Comparison of ENCODE assay signal across 9 cellular contexts in the genomic region with DNA sequence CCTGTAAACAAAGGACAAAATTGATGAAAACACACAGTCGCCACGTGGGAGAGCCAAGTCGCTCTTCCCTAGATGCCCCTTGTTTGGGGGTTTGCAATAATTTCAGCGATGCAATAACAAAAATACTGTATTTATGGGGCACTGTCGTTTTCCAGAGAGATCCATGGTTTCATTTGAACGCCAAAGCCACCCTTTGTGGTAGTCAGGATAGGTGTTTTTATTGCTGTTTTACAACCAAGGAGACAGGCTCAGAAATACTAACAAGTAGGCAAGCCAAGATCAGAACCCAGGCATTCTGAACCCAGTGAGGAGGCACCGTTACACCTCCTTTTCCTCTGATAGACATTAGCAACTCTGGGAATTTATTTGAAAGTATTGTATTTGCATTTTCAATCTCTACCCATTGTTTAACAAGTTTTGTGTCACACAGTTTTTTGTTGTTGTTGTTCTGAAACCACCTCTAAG. TPM values are rescaled to one million over a fixed set of nuclear protein-coding genes. Genes with fewer than 3 reads are reported as not detected.
DNase-seq lines count a peak whose midpoint lies in the region; ATAC-seq, FAIRE-seq and TF ChIP-seq lines count a peak whose summit lies in the region.
"Had no signal": no experiment of that assay in that cellular context is flagged by ENCODE, and none has a peak within 500 bp of the region (broad histone marks: within the 10 kb centered on the region; RNA-seq: fewer than 3 reads in every experiment).

No MANE protein-coding gene starts in this region.

- TF ChIP-seq CTCF in HFFc6 (IDR thresholded peaks at IDR 0.05) (no peak), WERI-Rb-1 (IDR thresholded peaks at IDR 0.05; ENCODE audit: low read depth, low read length) (no peak), glutamatergic neuron (IDR thresholded peaks at IDR 0.05; ENCODE audit: partially characterized antibody, unreplicated experiment) (no peak)

- DNase-seq in HFFc6 (no peak), WERI-Rb-1 (no peak), glutamatergic neuron (no peak), small intestine (peak; percentile 7), NCI-H446 treated with DMSO at 0.1 percent for 48 hours (lab: John Stamatoyannopoulos, UW) (no peak), left lobe of liver (ENCODE audit: low spot score) (no peak), inferior parietal cortex (ENCODE audit: extremely low spot score) (no peak)

- H3K4me1 Mint-ChIP-seq in HFFc6 (ENCODE audit: low read depth), result peaks cover 41% of the 10 kb centered on the region
- peaks cover 11% of the 10 kb centered on the region for H3K4me1 Mint-ChIP-seq in glutamatergic neuron (ENCODE audit: low read depth, unreplicated experiment)

- FAIRE-seq in small intestine (lab: Jason Lieb, UNC), result no peak

- H3K9me3 Mint-ChIP-seq in HFFc6 (no peaks in the 10 kb centered on the region), glutamatergic neuron (ENCODE audit: unreplicated experiment) (peaks cover 8% of the 10 kb centered on the region)

- H3K36me3 ChIP-seq in WERI-Rb-1 (no peaks in the 10 kb centered on the region; the same call in 1 of the 2 replicates), small intestine (ENCODE audit: control insufficient read depth in 2 of 2, insufficient read depth in 2 of 2, low read length in 2 of 2) (no peaks in the 10 kb centered on the region)

- H3K4me3 ChIP-seq in WERI-Rb-1 (ENCODE audit: low read depth, low read length) (peak overlapping the region; percentile 67), small intestine (ENCODE audit: low read depth in 1 of 2, low read length in 2 of 2) (peak overlapping the region; percentile 32 to 52)

- H3K27me3 Mint-ChIP-seq in HFFc6 (ENCODE audit: insufficient read depth) (no peaks in the 10 kb centered on the region), glutamatergic neuron (ENCODE audit: unreplicated experiment) (peaks cover 8% of the 10 kb centered on the region)

- H3K9me3 ChIP-seq in WERI-Rb-1 (ENCODE audit: severe bottlenecking) (peaks cover 11% of the 10 kb centered on the region), small intestine (ENCODE audit: control insufficient read depth, low read depth) (no peaks in the 10 kb centered on the region)

- 3 to 8% (median 6%) methylated on average over 7 of the region's 7 CpGs for WGBS in small intestine, 3 donors

- peaks cover 0 to 20% of the 10 kb centered on the region in 2 donors for H3K4me1 ChIP-seq in small intestine (ENCODE audit: control insufficient read depth in 2 of 2, insufficient read depth in 1 of 2, low read depth in 1 of 2, low read length in 1 of 2)

- H3K27ac Mint-ChIP-seq in HFFc6, result peak overlapping the region; percentile 97
- peak overlapping the region; percentile 88 for H3K27ac Mint-ChIP-seq in glutamatergic neuron (ENCODE audit: unreplicated experiment)

- ATAC-seq in left lobe of liver, result no peak
- no peak for ATAC-seq in HG03095 (IDR thresholded peaks at IDR 0.05; ENCODE audit: unreplicated experiment)

- no peaks in the 10 kb centered on the region for H3K27me3 ChIP-seq in WERI-Rb-1 (ENCODE audit: insufficient read depth, low read depth, severe bottlenecking)
- no peaks in the 10 kb centered on the region for H3K27me3 ChIP-seq in small intestine (ENCODE audit: control insufficient read depth in 2 of 2, insufficient read depth in 2 of 2, low read length in 2 of 2)

- H3K27ac ChIP-seq in WERI-Rb-1, result peak overlapping the region; percentile 38
- peak overlapping the region in 1 of 2 donors; percentile 99 for H3K27ac ChIP-seq in small intestine (ENCODE audit: low read depth in 1 of 2, low read length in 1 of 2)

- no peaks in the 10 kb centered on the region; the same call in 1 of the 2 replicates for H3K36me3 Mint-ChIP-seq in HFFc6 (ENCODE audit: low read depth)
- no peaks in the 10 kb centered on the region for H3K36me3 Mint-ChIP-seq in glutamatergic neuron (ENCODE audit: unreplicated experiment)

- H3K4me3 Mint-ChIP-seq in HFFc6, result peak overlapping the region; percentile 96
- peak overlapping the region; percentile 91 for H3K4me3 Mint-ChIP-seq in glutamatergic neuron (ENCODE audit: unreplicated experiment)

RNA-seq across cellular contexts. Expression of gene BTBD7, which starts 0.8 kb away (rescaled TPM):
- total RNA-seq in HFFc6 (2021; fragmentation: NEBNext Ultra II Directional; extraction: Animal tissue kit (Norgen Biotek cat#: 25700)), result 10 to 100 TPM; 36.8 to 45.6 (median 40.0) TPM
- total RNA-seq in glutamatergic neuron (ENCODE audit: unreplicated experiment), result 41.1 TPM
- 10 to 100 TPM in 1 of 3 donors, 1 to 10 TPM in 2; 9.5 to 10.1 (median 9.6) TPM for polyA plus RNA-seq in small intestine
- 11.0 TPM for total RNA-seq in left lobe of liver

RNA-seq across cellular contexts. Expression of gene COX8C, which starts 13.3 kb away (rescaled TPM):
- not detected for total RNA-seq in HFFc6 (2021; fragmentation: NEBNext Ultra II Directional; extraction: Animal tissue kit (Norgen Biotek cat#: 25700))
- total RNA-seq in glutamatergic neuron (ENCODE audit: unreplicated experiment), result not detected
- not detected for polyA plus RNA-seq in small intestine
- not detected for total RNA-seq in left lobe of liver
- total RNA-seq: SK-MEL-5 had no signal
